In the genomic region with DNA sequence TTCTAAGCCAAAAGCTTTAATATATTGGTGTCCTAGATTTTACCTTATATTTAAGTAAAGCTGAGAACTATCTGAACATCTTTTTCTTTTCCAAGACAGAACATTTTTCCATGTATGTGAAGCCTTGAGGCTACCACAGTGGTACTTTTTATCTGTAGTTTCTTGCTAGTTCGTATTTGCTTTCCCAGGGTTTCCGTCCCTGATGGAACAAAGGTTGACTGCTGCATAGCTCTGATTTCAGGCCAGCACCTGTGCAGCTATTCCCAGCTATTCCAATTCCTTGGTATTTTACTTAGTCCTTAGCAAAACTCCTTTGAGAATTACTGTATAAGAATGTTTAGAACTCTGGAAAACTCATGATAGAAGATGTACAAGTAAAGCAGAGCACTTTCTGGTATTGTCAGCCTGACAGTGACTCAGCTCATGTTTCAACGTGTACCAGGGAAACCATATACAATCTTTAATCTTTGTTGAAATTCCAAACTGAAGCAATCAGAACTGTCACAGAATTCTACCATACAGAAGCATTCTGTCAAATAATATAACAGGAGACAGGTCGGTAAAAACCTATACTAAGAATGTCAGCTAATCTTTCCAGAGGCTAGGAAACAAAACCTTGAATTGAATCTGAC, we compare ENCODE assay signal across 15 cellular contexts.
A peak's percentile ranks its signal among the peaks of the same experiment; 100 is the strongest.
DNase-seq lines count a peak whose midpoint lies in the region; ATAC-seq, FAIRE-seq and TF ChIP-seq lines count a peak whose summit lies in the region.
"Had no signal": no experiment of that assay in that cellular context is flagged by ENCODE, and none has a peak within 500 bp of the region (broad histone marks: within the 10 kb centered on the region; RNA-seq: fewer than 3 reads in every experiment).

No MANE protein-coding gene starts in this region.

- no peaks in the 10 kb centered on the region for H3K4me1 Mint-ChIP-seq in stimulated activated naive B cell treated with anti-CD40 and anti-IgM and Interleukin-4, amounts not matched to agents 10 μg/mL and 1 μg/mL and 100 μg/mL, for 72 hours
- H3K4me1 Mint-ChIP-seq: activated naive CD8-positive, alpha-beta T cell treated with anti-CD3 and anti-CD28 coated beads, Interleukin-2, amount 10 ng/mL, durations not matched to agents 7 days and 5 days; stimulated activated naive CD8-positive, alpha-beta T cell treated with anti-CD3 and anti-CD28 coated beads, Interleukin-15, amount 100 ng/mL, for 72 hours; T-cell had no signal

- intact Hi-C loops in endothelial cell of umbilical vein (cut with micrococcal nuclease), result no loop called here
- intact Hi-C loops in mucosa of descending colon (cut with DNase I, micrococcal nuclease), result no loop called here

- no peaks in the 10 kb centered on the region for H3K27me3 ChIP-seq in MM.1S (replicated peaks; ENCODE audit: insufficient read depth, low read length)
- no peaks in the 10 kb centered on the region for H3K27me3 ChIP-seq in endothelial cell of umbilical vein (ENCODE audit: control insufficient read depth in 2 of 2, insufficient read depth in 2 of 2, low read length in 2 of 2)

- no peaks in the 10 kb centered on the region for H3K9me2 ChIP-seq in MM.1S (replicated peaks; ENCODE audit: insufficient read depth, low read length)

- H3F3A ChIP-seq in MM.1S (ENCODE audit: insufficient read depth, low read length), result no peaks in the 10 kb centered on the region

- H3K4me3 ChIP-seq in MM.1S (ENCODE audit: low read length) (no peak overlapping the region), endothelial cell of umbilical vein (replicated peaks in 1 of 3; ENCODE audit: insufficient read depth in 1 of 3, low read depth in 1 of 3, low read length in 3 of 3) (no peak overlapping the region), mucosa of descending colon (no peak overlapping the region)

- H4K20me1 ChIP-seq in MM.1S (ENCODE audit: insufficient read depth, low read length), result no peaks in the 10 kb centered on the region
- no peaks in the 10 kb centered on the region for H4K20me1 ChIP-seq in endothelial cell of umbilical vein (replicated peaks; ENCODE audit: control insufficient read depth, extremely low read depth, insufficient read depth, low read length)

- dilution Hi-C loops in endothelial cell of umbilical vein (cut with MboI; ENCODE audit: extremely low pct_ligation_motif_present, low sequenced_read_pairs), result no loop called here

- no peak for TF ChIP-seq POLR2A in endothelial cell of umbilical vein (IDR thresholded peaks at IDR 0.05; ENCODE audit: low read depth, low read length)

- no peaks in the 10 kb centered on the region for H3K9me3 Mint-ChIP-seq in stimulated activated naive B cell treated with anti-CD40 and anti-IgM and Interleukin-4, amounts not matched to agents 10 μg/mL and 1 μg/mL and 100 μg/mL, for 72 hours
- H3K9me3 Mint-ChIP-seq: activated naive CD8-positive, alpha-beta T cell treated with anti-CD3 and anti-CD28 coated beads, Interleukin-2, amount 10 ng/mL, durations not matched to agents 7 days and 5 days; stimulated activated naive CD8-positive, alpha-beta T cell treated with anti-CD3 and anti-CD28 coated beads, Interleukin-15, amount 100 ng/mL, for 72 hours; T-cell had no signal

- TF ChIP-seq CTCF in MM.1S (IDR thresholded peaks at IDR 0.05; ENCODE audit: low read length) (no peak), endothelial cell of umbilical vein (IDR thresholded peaks at IDR 0.05; ENCODE audit: extremely low read depth in 1 of 2, insufficient read depth in 1 of 2, low read depth in 1 of 2, low read length in 2 of 2) (no peak), mucosa of descending colon (IDR thresholded peaks at IDR 0.05) (no peak)

- H3K27ac Mint-ChIP-seq in stimulated activated naive B cell treated with anti-CD40 and anti-IgM and Interleukin-4, amounts not matched to agents 10 μg/mL and 1 μg/mL and 100 μg/mL, for 72 hours, result no peak overlapping the region
- H3K27ac Mint-ChIP-seq: activated naive CD8-positive, alpha-beta T cell treated with anti-CD3 and anti-CD28 coated beads, Interleukin-2, amount 10 ng/mL, durations not matched to agents 7 days and 5 days; stimulated activated naive CD8-positive, alpha-beta T cell treated with anti-CD3 and anti-CD28 coated beads, Interleukin-15, amount 100 ng/mL, for 72 hours; T-cell had no signal

- peaks cover 10% of the 10 kb centered on the region for H3K4me1 ChIP-seq in MM.1S (ENCODE audit: low read length)
- peaks cover 7% of the 10 kb centered on the region for H3K4me1 ChIP-seq in endothelial cell of umbilical vein (ENCODE audit: control insufficient read depth, extremely low read depth, insufficient read depth, low read length)
- no peaks in the 10 kb centered on the region for H3K4me1 ChIP-seq in mucosa of descending colon (ENCODE audit: low read depth)

- H3K9me1 ChIP-seq in endothelial cell of umbilical vein (replicated peaks; ENCODE audit: control insufficient read depth, extremely low read depth, insufficient read depth, low read length), result no peaks in the 10 kb centered on the region

- no peak overlapping the region for H3K9ac ChIP-seq in MM.1S (ENCODE audit: low read length)
- no peak overlapping the region for H3K9ac ChIP-seq in endothelial cell of umbilical vein (replicated peaks; ENCODE audit: extremely low read depth, insufficient read depth, low read length)

- H2AFZ ChIP-seq in MM.1S (ENCODE audit: low read length) (no peak overlapping the region), endothelial cell of umbilical vein (ENCODE audit: low read depth, low read length) (no peak overlapping the region)

- BruUV-seq in endothelial cell of umbilical vein (replicated peaks; lab: Mats Ljungman, UMichigan), result no TSS peak

- CTCF ChIA-PET in endothelial cell of umbilical vein (lab: Charles Lee), result interaction anchor here (0.8 to 2.2 kb wide), 14 partner anchors 8 to 595 kb away, joined by 3 to 12 read pairs (median 4); a partner anchor contains a TSS

- H3K4me2 ChIP-seq in MM.1S (ENCODE audit: low read depth, low read length), result no peak overlapping the region
- no peak overlapping the region for H3K4me2 ChIP-seq in endothelial cell of umbilical vein (ENCODE audit: insufficient read depth, low read length)

- POLR2A ChIA-PET in endothelial cell of umbilical vein (lab: Charles Lee), result no interaction called here

- H3K27ac ChIP-seq in MM.1S (ENCODE audit: low read length) (0 out of 2 replicates have a peak overlapping the region, but pooled peaks have one; percentile 4), endothelial cell of umbilical vein (ENCODE audit: insufficient read depth, low read depth, low read length) (peak overlapping the region; percentile 19)

- H3K36me3 ChIP-seq in MM.1S (replicated peaks; ENCODE audit: insufficient read depth, low read length) (no peaks in the 10 kb centered on the region), endothelial cell of umbilical vein (ENCODE audit: control insufficient read depth in 2 of 2, extremely low read depth in 1 of 2, insufficient read depth in 2 of 2, low read length in 2 of 2) (peaks cover 0 to 6% of the 10 kb centered on the region in 2 experiments), mucosa of descending colon (ENCODE audit: low read depth) (no peaks in the 10 kb centered on the region)

- FAIRE-seq in endothelial cell of umbilical vein (lab: Jason Lieb, UNC), result no peak

- peak; percentile 47 for ATAC-seq in mucosa of descending colon
- no peak for ATAC-seq in stimulated activated naive B cell treated with anti-CD40 and anti-IgM and Interleukin-4, amounts not matched to agents 10 μg/mL and 1 μg/mL and 100 μg/mL, for 72 hours (replicated peaks)
- ATAC-seq: sciatic nerve; stimulated activated naive CD8-positive, alpha-beta T cell treated with anti-CD3 and anti-CD28 coated beads, Interleukin-15, amount 100 ng/mL, for 72 hours; T-cell had no signal

- H3K79me2 ChIP-seq in MM.1S (ENCODE audit: low read length) (no peaks in the 10 kb centered on the region), endothelial cell of umbilical vein (ENCODE audit: control insufficient read depth, insufficient read depth, low read length) (no peaks in the 10 kb centered on the region)

- peak; percentile 16 for DNase-seq in EH (ENCODE audit: low read depth)
- DNase-seq in MM.1S, result no peak
- no peak for DNase-seq in endothelial cell of umbilical vein (ENCODE audit: low read depth, low spot score)
- no peak for DNase-seq in mucosa of descending colon
- no peak for DNase-seq in stimulated activated naive B cell treated with anti-CD40 and anti-IgM and Interleukin-4, amounts not matched to agents 10 μg/mL and 1 μg/mL and 100 μg/mL, for 72 hours
- no peak for DNase-seq in UCSD-AML1 (lab: John Stamatoyannopoulos, UW; ENCODE audit: unreplicated experiment)
- DNase-seq in stimulated activated naive CD4-positive, alpha-beta T cell treated with Interleukin-2 at 50 U/mL for 16 hours (lab: John Stamatoyannopoulos, UW), result no peak
- no peak for DNase-seq in pons (ENCODE audit: low spot score)
- DNase-seq: activated CD4-positive, alpha-beta T cell treated with anti-CD3 and anti-CD28 coated beads for 1 hour; activated naive CD8-positive, alpha-beta T cell treated with anti-CD3 and anti-CD28 coated beads, Interleukin-2, amount 10 ng/mL, durations not matched to agents 7 days and 5 days; cortex of kidney; NCI-H1092; stimulated activated naive CD8-positive, alpha-beta T cell treated with anti-CD3 and anti-CD28 coated beads, Interleukin-15, amount 100 ng/mL, for 72 hours; T-cell had no signal

- H3K4me3 Mint-ChIP-seq in stimulated activated naive B cell treated with anti-CD40 and anti-IgM and Interleukin-4, amounts not matched to agents 10 μg/mL and 1 μg/mL and 100 μg/mL, for 72 hours, result no peak overlapping the region
- H3K4me3 Mint-ChIP-seq: activated naive CD8-positive, alpha-beta T cell treated with anti-CD3 and anti-CD28 coated beads, Interleukin-2, amount 10 ng/mL, durations not matched to agents 7 days and 5 days; stimulated activated naive CD8-positive, alpha-beta T cell treated with anti-CD3 and anti-CD28 coated beads, Interleukin-15, amount 100 ng/mL, for 72 hours; T-cell had no signal

- no peaks in the 10 kb centered on the region for H3K27me3 Mint-ChIP-seq in stimulated activated naive B cell treated with anti-CD40 and anti-IgM and Interleukin-4, amounts not matched to agents 10 μg/mL and 1 μg/mL and 100 μg/mL, for 72 hours
- H3K27me3 Mint-ChIP-seq: activated naive CD8-positive, alpha-beta T cell treated with anti-CD3 and anti-CD28 coated beads, Interleukin-2, amount 10 ng/mL, durations not matched to agents 7 days and 5 days; stimulated activated naive CD8-positive, alpha-beta T cell treated with anti-CD3 and anti-CD28 coated beads, Interleukin-15, amount 100 ng/mL, for 72 hours; T-cell had no signal

- H3K9me3 ChIP-seq in MM.1S (replicated peaks; ENCODE audit: insufficient read depth, low read length), result no peaks in the 10 kb centered on the region
- H3K9me3 ChIP-seq in endothelial cell of umbilical vein (replicated peaks; ENCODE audit: control insufficient read depth, insufficient read depth, low read length), result no peaks in the 10 kb centered on the region
- H3K9me3 ChIP-seq in mucosa of descending colon, result no peaks in the 10 kb centered on the region

- H3K36me3 Mint-ChIP-seq in stimulated activated naive B cell treated with anti-CD40 and anti-IgM and Interleukin-4, amounts not matched to agents 10 μg/mL and 1 μg/mL and 100 μg/mL, for 72 hours, result peaks cover 4 to 7% of the 10 kb centered on the region in 2 donors
